Comparison of ENCODE assay signal across 18 cellular contexts in the genomic region with DNA sequence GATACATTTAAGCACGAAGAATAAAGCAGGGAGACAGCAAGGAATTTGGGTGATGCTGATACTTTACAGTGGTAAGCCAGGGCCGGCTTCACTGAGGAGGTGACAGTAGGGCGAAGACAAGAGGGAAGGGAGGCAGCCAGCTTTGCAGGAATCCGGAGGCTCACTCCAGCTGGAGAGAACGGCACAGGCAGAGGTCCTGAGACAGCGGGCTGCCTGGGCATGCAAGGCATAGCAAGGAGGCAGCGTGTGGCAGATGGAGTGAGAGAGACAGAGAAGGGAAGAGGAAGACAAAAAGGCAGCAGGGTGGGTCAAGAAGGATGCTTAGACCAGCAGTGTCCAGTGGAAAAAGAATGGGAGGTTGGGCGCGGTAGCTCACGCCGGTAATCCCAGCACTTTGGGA.
"Had no signal": no experiment of that assay in that cellular context is flagged by ENCODE, and none has a peak within 500 bp of the region (broad histone marks: within the 10 kb centered on the region; RNA-seq: fewer than 3 reads in every experiment).

No MANE protein-coding gene starts in this region.

- H3K27ac ChIP-seq: ascending aorta, ovary, spleen had no signal

- ATAC-seq: activated CD4-positive, CD25-positive, alpha-beta regulatory T cell treated with anti-CD3 and anti-CD28 coated beads, Interleukin-2, amount 50 U/mL, for 24 hours; activated T-cell treated with anti-CD3 and anti-CD28 coated beads, Interleukin-2, amount 50 U/mL, for 72 hours; left colon; SK-N-SH treated with all-trans-retinoic acid at 6 μM for 48 hours; stimulated activated memory B cell treated with anti-CD40 and anti-IgM and Interleukin-4, amounts not matched to agents 10 μg/mL and 1 μg/mL and 100 μg/mL, for 72 hours had no signal

- H3K9me3 ChIP-seq: ascending aorta, ovary, spleen, thoracic aorta had no signal

- H3K36me3 ChIP-seq: ascending aorta, ovary, spleen, thoracic aorta had no signal

- H3K36me3 Mint-ChIP-seq: stimulated activated memory B cell treated with anti-CD40 and anti-IgM and Interleukin-4, amounts not matched to agents 10 μg/mL and 1 μg/mL and 100 μg/mL, for 72 hours had no signal

- H3K9me3 Mint-ChIP-seq: activated T-cell treated with anti-CD3 and anti-CD28 coated beads, Interleukin-2, amount 50 U/mL, for 72 hours; dendritic cell treated with granulocyte-macrophage colony-stimulating factor and Interleukin-4, amounts not matched to agents 40 ng/mL and 50 ng/mL, for 4 days; neural crest cell; stimulated activated memory B cell treated with anti-CD40 and anti-IgM and Interleukin-4, amounts not matched to agents 10 μg/mL and 1 μg/mL and 100 μg/mL, for 72 hours had no signal

- H3K4me3 ChIP-seq: ascending aorta, ovary, spleen, thoracic aorta had no signal

- DNase-seq: activated CD4-positive, alpha-beta T cell treated with anti-CD3 and anti-CD28 coated beads, Interleukin-2, amount 50 U/mL, for 1 hour; activated effector memory CD4-positive, alpha-beta T cell treated with anti-CD3 and anti-CD28 coated beads, Interleukin-2, amount 50 U/mL, for 16 hours; activated naive CD4-positive, alpha-beta T cell treated with anti-CD3 and anti-CD28 coated beads, Interleukin-2, amount 50 U/mL, for 16 hours; activated T-cell treated with anti-CD3 and anti-CD28 coated beads, Interleukin-2, amount 50 U/mL, for 72 hours; effector CD8-positive, alpha-beta T cell; left colon; ovary; spleen; stimulated activated CD4-positive, alpha-beta T cell treated with anti-CD3 and anti-CD28 coated beads, Interleukin-4, amount 100 ng/mL, for 4 hours; T-helper 1 cell; T-helper 9 cell had no signal

- H3K27me3 ChIP-seq: ascending aorta, ovary had no signal

- H3K4me1 ChIP-seq: ascending aorta had no signal

- H3K27ac Mint-ChIP-seq: activated T-cell treated with anti-CD3 and anti-CD28 coated beads, Interleukin-2, amount 50 U/mL, for 72 hours; dendritic cell treated with granulocyte-macrophage colony-stimulating factor and Interleukin-4, amounts not matched to agents 40 ng/mL and 50 ng/mL, for 4 days; stimulated activated memory B cell treated with anti-CD40 and anti-IgM and Interleukin-4, amounts not matched to agents 10 μg/mL and 1 μg/mL and 100 μg/mL, for 72 hours had no signal

- H3K4me3 Mint-ChIP-seq: activated T-cell treated with anti-CD3 and anti-CD28 coated beads, Interleukin-2, amount 50 U/mL, for 72 hours; dendritic cell treated with granulocyte-macrophage colony-stimulating factor and Interleukin-4, amounts not matched to agents 40 ng/mL and 50 ng/mL, for 4 days; neural crest cell; stimulated activated memory B cell treated with anti-CD40 and anti-IgM and Interleukin-4, amounts not matched to agents 10 μg/mL and 1 μg/mL and 100 μg/mL, for 72 hours had no signal
